In genomic region chr1:19251305-19252196, GRCh38 we compare ENCODE assay signal across 8 cellular contexts. TPM values are rescaled to one million over a fixed set of nuclear protein-coding genes. Genes with fewer than 3 reads are reported as not detected.
DNase-seq lines count a peak whose midpoint lies in the region; FAIRE-seq and TF ChIP-seq lines count a peak whose summit lies in the region.

TSS of gene EMC1 (minus strand) at chr1:19251524. CDS start at chr1:19251509, 15 bp downstream.
TSS of gene MRTO4 (plus strand) at chr1:19251805. CDS start at chr1:19251836, 31 bp downstream.

- peak within 1 kb of the TSS; percentile 96 for H3K9ac ChIP-seq in SK-N-SH

- H3K4me1 ChIP-seq in SK-N-SH (ENCODE audit: control insufficient read depth in 1 of 2, insufficient read depth in 2 of 2, low read depth in 1 of 2, low read length in 1 of 2), result peaks cover 14 to 17% of the 10 kb centered on the region in 2 experiments; a peak in 3 of 4 replicates

- no peak for TF ChIP-seq EP300 in SK-N-SH (IDR thresholded peaks at IDR 0.05; ENCODE audit: borderline replicate concordance in 1 of 2, low read depth in 1 of 2, low read length in 1 of 2)

- DNase-seq in G401 (ENCODE audit: low spot score) (peak; percentile 81), H54 (ENCODE audit: insufficient read length, low spot score) (peak; percentile 72), M059J (ENCODE audit: low read depth) (peak; percentile 84), SK-N-SH (peak; percentile 95), globus pallidus (ENCODE audit: low spot score) (peak; percentile 75), nucleus accumbens (lab: John Stamatoyannopoulos, UW) (peak in 54 of 56 donors; percentile 47 to 93 (median 84)), superior temporal gyrus (ENCODE audit: extremely low spot score) (peak; percentile 88)
- DNase-seq in activated naive CD4-positive, alpha-beta T cell treated with anti-CD3 and anti-CD28 coated beads, Interleukin-2, amount 50 U/mL, for 16 hours, result peak; percentile 94

- no peaks in the 10 kb centered on the region for H3K9me3 ChIP-seq in SK-N-SH

- H4K20me1 ChIP-seq in SK-N-SH (ENCODE audit: insufficient read depth), result peaks cover 13% of the 10 kb centered on the region; the same call in 1 of the 2 replicates

- 1% methylated on average over 29 of the region's 81 CpGs for WGBS in SK-N-SH (ENCODE audit: low lambda C conversion rate)

- H3K4me3 ChIP-seq in SK-N-SH (ENCODE audit: low read depth in 2 of 2, low read length in 1 of 2), result peak within 1 kb of the TSS; percentile 71 to 98

- no peak for TF ChIP-seq RAD21 in SK-N-SH (IDR thresholded peaks at IDR 0.05; ENCODE audit: low read length)

- peak; percentile 58 for TF ChIP-seq POLR2A in H54 (IDR thresholded peaks at IDR 0.05; ENCODE audit: low read depth, low read length)

- in situ Hi-C loops in G401 (cut with HindIII; ENCODE audit: low sequenced_read_pairs), result no loop called here

- H3K79me2 ChIP-seq in SK-N-SH (ENCODE audit: insufficient read depth), result peaks cover 99% of the 10 kb centered on the region

- no peak for TF ChIP-seq CTCF in SK-N-SH (IDR thresholded peaks at IDR 0.05)

- CTCF ChIA-PET in SK-N-SH (lab: Yijun Ruan, JAX), result interaction anchor here (1.0 to 2.9 kb wide), 10 partner anchors 11 to 411 kb away, joined by 3 to 14 read pairs (median 4); partner anchors contain the start of genes AKR7A2 and SLC66A1

- POLR2A ChIA-PET in SK-N-SH (lab: Yijun Ruan, JAX), result interaction anchor here (0.9 to 1.3 kb wide), 2 partner anchors 41 to 395 kb away, joined by 3 read pairs; no protein-coding TSS in a partner anchor

- no peaks in the 10 kb centered on the region for H3K9me2 ChIP-seq in SK-N-SH

- peak within 1 kb of the TSS; percentile 97 for H3K4me2 ChIP-seq in SK-N-SH

- H3F3A ChIP-seq in SK-N-SH (replicated peaks; ENCODE audit: insufficient read depth), result no peaks in the 10 kb centered on the region

- H3K27me3 ChIP-seq in SK-N-SH (ENCODE audit: insufficient read depth), result no peaks in the 10 kb centered on the region

- peak within 1 kb of the TSS; percentile 96 for H2AFZ ChIP-seq in SK-N-SH (ENCODE audit: low read depth)

- H3K27ac ChIP-seq in SK-N-SH (ENCODE audit: low read depth in 2 of 2, low read length in 1 of 2), result peak within 1 kb of the TSS; percentile 95

- peaks cover 3 to 14% of the 10 kb centered on the region in 2 experiments for H3K36me3 ChIP-seq in SK-N-SH (replicated peaks in 1 of 2; ENCODE audit: control insufficient read depth in 1 of 2, insufficient read depth in 2 of 2, low read length in 1 of 2)

- no peak for FAIRE-seq in H54 (lab: Jason Lieb, UNC)

TF ChIP-seq in SK-N-SH, 30 proteins besides CTCF, POLR2A, EP300 and RAD21:
- TF ChIP-seq ELF1 (IDR thresholded peaks at IDR 0.05) (peak; percentile 55; the same call in 1 of the 2 replicates), CHD2 (IDR thresholded peaks at IDR 0.05; ENCODE audit: low read length, partially characterized antibody) (peak; percentile 52), TEAD4 (IDR thresholded peaks at IDR 0.05; ENCODE audit: borderline replicate concordance, insufficient read depth) (0 out of 2 replicates have a peak, but pooled peaks have one; percentile 9), TAF1 (IDR thresholded peaks at IDR 0.05; ENCODE audit: borderline replicate concordance, low read depth, low read length) (peak; percentile 93), MXI1 (IDR thresholded peaks at IDR 0.05; ENCODE audit: low read depth, low read length) (peak; percentile 99), NRF1 (IDR thresholded peaks at IDR 0.05; ENCODE audit: low read depth, low read length) (peak; percentile 30; the same call in 1 of the 2 replicates), USF2 (IDR thresholded peaks at IDR 0.05; ENCODE audit: borderline replicate concordance, low read depth, low read length) (0 out of 2 replicates have a peak, but pooled peaks have one; percentile 2), YY1 (IDR thresholded peaks at IDR 0.05; ENCODE audit: low read depth) (peak; percentile 96), SMC3 (IDR thresholded peaks at IDR 0.05; ENCODE audit: low read depth, low read length) (no peak), POLR2AphosphoS5 (IDR thresholded peaks at IDR 0.05; ENCODE audit: low read depth, low read length) (peak; percentile 75), GABPA (IDR thresholded peaks at IDR 0.05; ENCODE audit: low read depth) (peak; percentile 72), SIN3A (IDR thresholded peaks at IDR 0.05; ENCODE audit: borderline replicate concordance, low read depth, low read length) (peak; percentile 87; the same call in 1 of the 2 replicates), RCOR1 (IDR thresholded peaks at IDR 0.05; ENCODE audit: low read length) (no peak), FOXM1 (IDR thresholded peaks at IDR 0.05; ENCODE audit: low read depth) (no peak), JUND (IDR thresholded peaks at IDR 0.05) (no peak), TCF12 (IDR thresholded peaks at IDR 0.05) (no peak)
- TF ChIP-seq, protein P1, sequence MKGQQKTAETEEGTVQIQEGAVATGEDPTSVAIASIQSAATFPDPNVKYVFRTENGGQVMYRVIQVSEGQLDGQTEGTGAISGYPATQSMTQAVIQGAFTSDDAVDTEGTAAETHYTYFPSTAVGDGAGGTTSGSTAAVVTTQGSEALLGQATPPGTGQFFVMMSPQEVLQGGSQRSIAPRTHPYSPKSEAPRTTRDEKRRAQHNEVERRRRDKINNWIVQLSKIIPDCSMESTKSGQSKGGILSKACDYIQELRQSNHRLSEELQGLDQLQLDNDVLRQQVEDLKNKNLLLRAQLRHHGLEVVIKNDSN (IDR thresholded peaks at IDR 0.05; ENCODE audit: borderline replicate concordance, low read depth), result peak; percentile 53; the same call in 1 of the 2 replicates
- TF ChIP-seq, protein P2, sequence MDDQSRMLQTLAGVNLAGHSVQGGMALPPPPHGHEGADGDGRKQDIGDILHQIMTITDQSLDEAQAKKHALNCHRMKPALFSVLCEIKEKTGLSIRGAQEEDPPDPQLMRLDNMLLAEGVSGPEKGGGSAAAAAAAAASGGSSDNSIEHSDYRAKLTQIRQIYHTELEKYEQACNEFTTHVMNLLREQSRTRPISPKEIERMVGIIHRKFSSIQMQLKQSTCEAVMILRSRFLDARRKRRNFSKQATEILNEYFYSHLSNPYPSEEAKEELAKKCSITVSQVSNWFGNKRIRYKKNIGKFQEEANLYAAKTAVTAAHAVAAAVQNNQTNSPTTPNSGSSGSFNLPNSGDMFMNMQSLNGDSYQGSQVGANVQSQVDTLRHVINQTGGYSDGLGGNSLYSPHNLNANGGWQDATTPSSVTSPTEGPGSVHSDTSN (IDR thresholded peaks at IDR 0.05), result no peak
- TF ChIP-seq, protein P3, sequence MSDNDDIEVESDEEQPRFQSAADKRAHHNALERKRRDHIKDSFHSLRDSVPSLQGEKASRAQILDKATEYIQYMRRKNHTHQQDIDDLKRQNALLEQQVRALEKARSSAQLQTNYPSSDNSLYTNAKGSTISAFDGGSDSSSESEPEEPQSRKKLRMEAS (IDR thresholded peaks at IDR 0.05; ENCODE audit: low read depth), result peak; percentile 99
- TF ChIP-seq, protein P4, sequence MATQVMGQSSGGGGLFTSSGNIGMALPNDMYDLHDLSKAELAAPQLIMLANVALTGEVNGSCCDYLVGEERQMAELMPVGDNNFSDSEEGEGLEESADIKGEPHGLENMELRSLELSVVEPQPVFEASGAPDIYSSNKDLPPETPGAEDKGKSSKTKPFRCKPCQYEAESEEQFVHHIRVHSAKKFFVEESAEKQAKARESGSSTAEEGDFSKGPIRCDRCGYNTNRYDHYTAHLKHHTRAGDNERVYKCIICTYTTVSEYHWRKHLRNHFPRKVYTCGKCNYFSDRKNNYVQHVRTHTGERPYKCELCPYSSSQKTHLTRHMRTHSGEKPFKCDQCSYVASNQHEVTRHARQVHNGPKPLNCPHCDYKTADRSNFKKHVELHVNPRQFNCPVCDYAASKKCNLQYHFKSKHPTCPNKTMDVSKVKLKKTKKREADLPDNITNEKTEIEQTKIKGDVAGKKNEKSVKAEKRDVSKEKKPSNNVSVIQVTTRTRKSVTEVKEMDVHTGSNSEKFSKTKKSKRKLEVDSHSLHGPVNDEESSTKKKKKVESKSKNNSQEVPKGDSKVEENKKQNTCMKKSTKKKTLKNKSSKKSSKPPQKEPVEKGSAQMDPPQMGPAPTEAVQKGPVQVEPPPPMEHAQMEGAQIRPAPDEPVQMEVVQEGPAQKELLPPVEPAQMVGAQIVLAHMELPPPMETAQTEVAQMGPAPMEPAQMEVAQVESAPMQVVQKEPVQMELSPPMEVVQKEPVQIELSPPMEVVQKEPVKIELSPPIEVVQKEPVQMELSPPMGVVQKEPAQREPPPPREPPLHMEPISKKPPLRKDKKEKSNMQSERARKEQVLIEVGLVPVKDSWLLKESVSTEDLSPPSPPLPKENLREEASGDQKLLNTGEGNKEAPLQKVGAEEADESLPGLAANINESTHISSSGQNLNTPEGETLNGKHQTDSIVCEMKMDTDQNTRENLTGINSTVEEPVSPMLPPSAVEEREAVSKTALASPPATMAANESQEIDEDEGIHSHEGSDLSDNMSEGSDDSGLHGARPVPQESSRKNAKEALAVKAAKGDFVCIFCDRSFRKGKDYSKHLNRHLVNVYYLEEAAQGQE (IDR thresholded peaks at IDR 0.05; ENCODE audit: low read depth, low read length), result peak; percentile 33; the same call in 1 of the 2 replicates
TF ChIP-seq in SK-N-SH: peak in this region for 14.

RNA-seq across cellular contexts. Expression of gene EMC1, which starts in this region (rescaled TPM):
- total RNA-seq in G401 (2014; rRNA removed; shearing (Covaris generic)), result 63.9 and 65.0 TPM in 2 replicates
- 118 and 120 TPM in 2 replicates for total RNA-seq in M059J (2014; rRNA removed; shearing (Covaris generic))
- 55.9 and 87.6 TPM in 2 replicates for polyA plus RNA-seq in SK-N-SH (2012; rRNA removed)
- polyA plus RNA-seq in SK-N-SH (2012; cell fraction: cytosol; rRNA removed), result 33.2 and 46.1 TPM in 2 replicates
- 103 and 125 TPM in 2 replicates for polyA plus RNA-seq in SK-N-SH (2012; cell fraction: nucleus; rRNA removed)

RNA-seq across cellular contexts. Expression of gene MRTO4, which starts in this region (rescaled TPM):
- total RNA-seq in G401 (2014; rRNA removed; shearing (Covaris generic)), result 100 and 101 TPM in 2 replicates
- total RNA-seq in M059J (2014; rRNA removed; shearing (Covaris generic)), result 34.9 and 35.0 TPM in 2 replicates
- polyA plus RNA-seq in SK-N-SH (2012; rRNA removed), result 48.4 and 55.2 TPM in 2 replicates
- 46.5 and 53.8 TPM in 2 replicates for polyA plus RNA-seq in SK-N-SH (2012; cell fraction: cytosol; rRNA removed)
- 44.5 and 50.9 TPM in 2 replicates for polyA plus RNA-seq in SK-N-SH (2012; cell fraction: nucleus; rRNA removed)

Comparison
In these comparisons a context has a peak if more than half of its experiments do, and no peak if none do; other contexts are left out.
1. Peak in every context shown above with its lines: DNase-seq, H3K4me3 ChIP-seq and H3K27ac ChIP-seq.